In genomic region chr2:26011990-26012856, GRCh38 we compare ENCODE assay signal across 8 cellular contexts. TPM values are rescaled to one million over a fixed set of nuclear protein-coding genes. Genes with fewer than 3 reads are reported as not detected.
DNase-seq lines count a peak whose midpoint lies in the region; ATAC-seq and TF ChIP-seq lines count a peak whose summit lies in the region.

No MANE protein-coding gene starts in this region.

- peaks cover 14% of the 10 kb centered on the region for H3K4me1 Mint-ChIP-seq in osteocyte (ENCODE audit: unreplicated experiment)

- H3K27ac ChIP-seq in epithelial cell of prostate = peak overlapping the region; percentile 97

- DNase-seq in Daoy (ENCODE audit: low read depth) (peak; percentile 71), NCI-H82 treated with DMSO at 0.1 percent for 48 hours (lab: John Stamatoyannopoulos, UW; ENCODE audit: unreplicated experiment) (peak; percentile 94), epithelial cell of prostate (ENCODE audit: low read depth, low spot score) (peak; percentile 80), osteocyte (ENCODE audit: extremely low spot score, unreplicated experiment) (no peak), GM20000 (ENCODE audit: low spot score) (no peak), mesenteric fat pad (ENCODE audit: low spot score) (no peak), SK-N-DZ (ENCODE audit: low spot score) (no peak)

- H3K27ac Mint-ChIP-seq in osteocyte (ENCODE audit: unreplicated experiment) = peak overlapping the region; percentile 2

- no peak for ATAC-seq in HG03439 (IDR thresholded peaks at IDR 0.05; ENCODE audit: unreplicated experiment)

- H3K9me3 Mint-ChIP-seq in osteocyte (ENCODE audit: unreplicated experiment) = no peaks in the 10 kb centered on the region

- H3K4me3 Mint-ChIP-seq in osteocyte (ENCODE audit: unreplicated experiment) = no peak overlapping the region

- no peaks in the 10 kb centered on the region for H3K27me3 Mint-ChIP-seq in osteocyte (ENCODE audit: unreplicated experiment)

- no peaks in the 10 kb centered on the region for H3K36me3 Mint-ChIP-seq in osteocyte (ENCODE audit: unreplicated experiment)

- no peak for TF ChIP-seq CTCF in osteocyte (IDR thresholded peaks at IDR 0.05)
- TF ChIP-seq CTCF in GM20000 (IDR thresholded peaks at IDR 0.05; ENCODE audit: extremely low read depth, missing control alignments) = no peak

RNA-seq across cellular contexts. Expression of gene RAB10, which starts 21.7 kb away (rescaled TPM):
- total RNA-seq in Daoy (2014; rRNA removed; shearing (Covaris generic)) = 117 and 158 TPM in 2 replicates
- total RNA-seq in osteocyte (139 and 150 TPM in 2 replicates), mesenteric fat pad (118 TPM)
- 62.8 and 89.0 TPM in 2 replicates for polyA plus RNA-seq in SK-N-DZ (2014; cell fraction: cytosol; rRNA removed)
- 24.8 and 32.8 TPM in 2 replicates for polyA plus RNA-seq in SK-N-DZ (2014; cell fraction: nucleus; rRNA removed)

RNA-seq across cellular contexts. Expression of gene KIF3C, which starts 29.9 kb away (rescaled TPM):
- total RNA-seq in Daoy (2014; rRNA removed; shearing (Covaris generic)) = 7.8 and 16.9 TPM in 2 replicates
- 29.7 TPM in 2 replicates for total RNA-seq in osteocyte
- 7.4 TPM for total RNA-seq in mesenteric fat pad
- 12.0 and 16.5 TPM in 2 replicates for polyA plus RNA-seq in SK-N-DZ (2014; cell fraction: cytosol; rRNA removed)
- 6.2 and 7.4 TPM in 2 replicates for polyA plus RNA-seq in SK-N-DZ (2014; cell fraction: nucleus; rRNA removed)

Comparison
In these comparisons a context has a peak if more than half of its experiments do, and no peak if none do; other contexts are left out.
1. DNase-seq: peak in Daoy (single experiment), NCI-H82 treated with DMSO at 0.1 percent for 48 hours (single experiment) and epithelial cell of prostate (single experiment); none in osteocyte (single experiment), GM20000 (single experiment), mesenteric fat pad (single experiment) and SK-N-DZ (single experiment).